Comparison of ENCODE assay signal across 10 cellular contexts in genomic region chr7:55524558-55525310, GRCh38. TPM values are rescaled to one million over a fixed set of nuclear protein-coding genes. Genes with fewer than 3 reads are reported as not detected.
A peak's percentile ranks its signal among the peaks of the same experiment; 100 is the strongest.
DNase-seq lines count a peak whose midpoint lies in the region; ATAC-seq and TF ChIP-seq lines count a peak whose summit lies in the region.
"Had no signal": no experiment of that assay in that cellular context is flagged by ENCODE, and none has a peak within 500 bp of the region (broad histone marks: within the 10 kb centered on the region; RNA-seq: fewer than 3 reads in every experiment).

No MANE protein-coding gene starts in this region.

- no peaks in the 10 kb centered on the region for H3K27me3 Mint-ChIP-seq in activated naive CD4-positive, alpha-beta T cell treated with anti-CD3 and anti-CD28 coated beads for 36 hours (ENCODE audit: low read depth)
- no peaks in the 10 kb centered on the region for H3K27me3 Mint-ChIP-seq in activated naive CD4-positive, alpha-beta T cell treated with anti-CD3 and anti-CD28 coated beads, Interleukin-2, amount 10 ng/mL, durations not matched to agents 7 days and 5 days
- no peaks in the 10 kb centered on the region for H3K27me3 Mint-ChIP-seq in T-cell
- H3K27me3 Mint-ChIP-seq: activated CD8-positive, alpha-beta memory T cell treated with anti-CD3 and anti-CD28 coated beads, Interleukin-2, amount 10 ng/mL, durations not matched to agents 7 days and 5 days had no signal

- H3K36me3 ChIP-seq in Panc1 (ENCODE audit: control insufficient read depth, insufficient read depth, low read length) (no peaks in the 10 kb centered on the region), stomach (peaks cover 0 to 12% (median 8%) of the 10 kb centered on the region in 4 donors)

- H3K27me3 ChIP-seq in Panc1 (ENCODE audit: control insufficient read depth, insufficient read depth, low read length) (no peaks in the 10 kb centered on the region), foreskin keratinocyte (no peaks in the 10 kb centered on the region), stomach (no peaks in the 10 kb centered on the region)

- peaks cover 55% of the 10 kb centered on the region for H3K4me1 Mint-ChIP-seq in activated naive CD4-positive, alpha-beta T cell treated with anti-CD3 and anti-CD28 coated beads for 36 hours (ENCODE audit: low read depth)
- peaks cover 30% of the 10 kb centered on the region for H3K4me1 Mint-ChIP-seq in activated naive CD4-positive, alpha-beta T cell treated with anti-CD3 and anti-CD28 coated beads, Interleukin-2, amount 10 ng/mL, durations not matched to agents 7 days and 5 days
- peaks cover 44 to 74% (median 60%) of the 10 kb centered on the region in 3 donors for H3K4me1 Mint-ChIP-seq in T-cell

- H3K36me3 Mint-ChIP-seq in activated naive CD4-positive, alpha-beta T cell treated with anti-CD3 and anti-CD28 coated beads for 36 hours (ENCODE audit: low read depth): peaks cover 20% of the 10 kb centered on the region
- peaks cover 12% of the 10 kb centered on the region for H3K36me3 Mint-ChIP-seq in activated naive CD4-positive, alpha-beta T cell treated with anti-CD3 and anti-CD28 coated beads, Interleukin-2, amount 10 ng/mL, durations not matched to agents 7 days and 5 days
- H3K36me3 Mint-ChIP-seq in T-cell: peaks cover 8% of the 10 kb centered on the region

- TF ChIP-seq EP300 in stomach (IDR thresholded peaks at IDR 0.05): no peak

- BruUV-seq in Panc1 (replicated peaks; lab: Mats Ljungman, UMichigan): no TSS peak

- H3K27ac ChIP-seq in Panc1 (ENCODE audit: low read length) (0 out of 2 replicates have a peak overlapping the region, but pooled peaks have one; percentile 7), foreskin keratinocyte (no peak overlapping the region), stomach (no peak overlapping the region)

- no peak for DNase-seq in activated naive CD4-positive, alpha-beta T cell treated with anti-CD3 and anti-CD28 coated beads for 36 hours
- no peak for DNase-seq in activated naive CD4-positive, alpha-beta T cell treated with anti-CD3 and anti-CD28 coated beads, Interleukin-2, amount 10 ng/mL, durations not matched to agents 7 days and 5 days
- no peak for DNase-seq in Panc1 (ENCODE audit: low read depth, low spot score)
- DNase-seq in foreskin keratinocyte: no peak
- DNase-seq in stomach: peak; percentile 24
- no peak for DNase-seq in GM03348 (ENCODE audit: low spot score)
- DNase-seq in SW480 (ENCODE audit: low spot score): no peak
- no peak for DNase-seq in T-cell
- DNase-seq: ACHN; activated CD8-positive, alpha-beta memory T cell treated with anti-CD3 and anti-CD28 coated beads, Interleukin-2, amount 10 ng/mL, durations not matched to agents 7 days and 5 days had no signal

- no peaks in the 10 kb centered on the region for H3K9me3 Mint-ChIP-seq in activated naive CD4-positive, alpha-beta T cell treated with anti-CD3 and anti-CD28 coated beads for 36 hours
- no peaks in the 10 kb centered on the region for H3K9me3 Mint-ChIP-seq in activated naive CD4-positive, alpha-beta T cell treated with anti-CD3 and anti-CD28 coated beads, Interleukin-2, amount 10 ng/mL, durations not matched to agents 7 days and 5 days
- H3K9me3 Mint-ChIP-seq in T-cell: no peaks in the 10 kb centered on the region

- POLR2A ChIA-PET in Panc1 (lab: Charles Lee): no interaction called here
- POLR2A ChIA-PET in T-cell (lab: Charles Lee): no interaction called here

- CTCF ChIA-PET in activated naive CD4-positive, alpha-beta T cell treated with anti-CD3 and anti-CD28 coated beads for 36 hours (lab: Charles Lee): interaction anchor here (0.6 to 2.4 kb wide), 7 partner anchors 9 to 576 kb away, joined by 3 to 11 read pairs (median 4); no protein-coding TSS in a partner anchor
- CTCF ChIA-PET in activated naive CD4-positive, alpha-beta T cell treated with anti-CD3 and anti-CD28 coated beads, Interleukin-2, amount 10 ng/mL, durations not matched to agents 7 days and 5 days (lab: Charles Lee): interaction anchor here (1.1 to 1.5 kb wide), 3 partner anchors 8 to 550 kb away, joined by 3 to 5 read pairs (median 5); no protein-coding TSS in a partner anchor
- CTCF ChIA-PET in Panc1 (lab: Charles Lee): no interaction called here
- CTCF ChIA-PET in T-cell (lab: Charles Lee): interaction anchor here in 1 of 2 donors (1.1 kb wide), 1 partner anchor 9 kb away, joined by 3 read pairs; no protein-coding TSS in a partner anchor

- H3K9me3 ChIP-seq in Panc1 (ENCODE audit: control insufficient read depth, insufficient read depth, low read depth, low read length) (no peaks in the 10 kb centered on the region), stomach (no peaks in the 10 kb centered on the region)

- peak overlapping the region; percentile 40 for H3K27ac Mint-ChIP-seq in activated naive CD4-positive, alpha-beta T cell treated with anti-CD3 and anti-CD28 coated beads for 36 hours
- H3K27ac Mint-ChIP-seq in activated naive CD4-positive, alpha-beta T cell treated with anti-CD3 and anti-CD28 coated beads, Interleukin-2, amount 10 ng/mL, durations not matched to agents 7 days and 5 days: no peak overlapping the region
- peak overlapping the region in 1 of 2 donors; percentile 17 for H3K27ac Mint-ChIP-seq in T-cell
- H3K27ac Mint-ChIP-seq: activated CD8-positive, alpha-beta memory T cell treated with anti-CD3 and anti-CD28 coated beads, Interleukin-2, amount 10 ng/mL, durations not matched to agents 7 days and 5 days had no signal

- H3K4me3 ChIP-seq in Panc1 (ENCODE audit: low read depth in 2 of 2, low read length in 2 of 2): no peak overlapping the region
- H3K4me3 ChIP-seq in stomach: no peak overlapping the region

- in situ Hi-C loops in Panc1 (cut with HindIII; ENCODE audit: low pct_unique_long_range_greater_than_20kb, low sequenced_read_pairs): no loop called here

- no peak for ATAC-seq in Panc1
- no peak for ATAC-seq in foreskin keratinocyte
- ATAC-seq in T-cell (replicated peaks in 1 of 4): no peak
- ATAC-seq: activated CD8-positive, alpha-beta memory T cell treated with anti-CD3 and anti-CD28 coated beads, Interleukin-2, amount 10 ng/mL, durations not matched to agents 7 days and 5 days had no signal

- H3K4me1 ChIP-seq in Panc1 (ENCODE audit: control insufficient read depth, insufficient read depth, low read length) (no peaks in the 10 kb centered on the region), foreskin keratinocyte (peaks cover 17% of the 10 kb centered on the region), stomach (peaks cover 0 to 32% (median 17%) of the 10 kb centered on the region in 4 donors)

- intact Hi-C loops in activated naive CD4-positive, alpha-beta T cell treated with anti-CD3 and anti-CD28 coated beads for 36 hours (cut with micrococcal nuclease): no loop called here
- intact Hi-C loops in Panc1 (cut with micrococcal nuclease; ENCODE audit: unreplicated experiment): no loop called here
- intact Hi-C loops in stomach (cut with DNase I; ENCODE audit: low total_unique reads): no loop called here

- TF ChIP-seq POLR2A in stomach (IDR thresholded peaks at IDR 0.05): no peak

- no peak overlapping the region for H3K4me3 Mint-ChIP-seq in activated naive CD4-positive, alpha-beta T cell treated with anti-CD3 and anti-CD28 coated beads for 36 hours
- H3K4me3 Mint-ChIP-seq in activated naive CD4-positive, alpha-beta T cell treated with anti-CD3 and anti-CD28 coated beads, Interleukin-2, amount 10 ng/mL, durations not matched to agents 7 days and 5 days: no peak overlapping the region
- no peak overlapping the region for H3K4me3 Mint-ChIP-seq in T-cell
- H3K4me3 Mint-ChIP-seq: activated CD8-positive, alpha-beta memory T cell treated with anti-CD3 and anti-CD28 coated beads, Interleukin-2, amount 10 ng/mL, durations not matched to agents 7 days and 5 days had no signal

- WGBS in stomach, 5 donors: 87 to 91% (median 90%) methylated on average over 21 of the region's 21 CpGs

- TF ChIP-seq CTCF in Panc1 (IDR thresholded peaks at IDR 0.05) (no peak), foreskin keratinocyte (conservative IDR thresholded peaks at IDR 0.05) (peak; percentile 38), stomach (IDR thresholded peaks at IDR 0.05) (no peak)

RNA-seq across cellular contexts. Expression of gene VOPP1, which starts 47.6 kb away (rescaled TPM):
- 100 to 1,000 TPM; 100 to 102 TPM for total RNA-seq in activated naive CD4-positive, alpha-beta T cell treated with anti-CD3 and anti-CD28 coated beads for 36 hours
- total RNA-seq in Panc1 (2021; ENCODE audit: unreplicated experiment) (131 TPM), foreskin keratinocyte (88.1 and 94.1 TPM in 2 replicates), stomach (100 to 1,000 TPM in 1 of 5 donors, 10 to 100 TPM in 4; 19.6 to 117 (median 79.7) TPM), T-cell (100 to 1,000 TPM in 1 of 5 donors, 10 to 100 TPM in 4; 84.0 to 106 (median 94.8) TPM)
- polyA plus RNA-seq in Panc1 (2012; ENCODE audit: insufficient read length): 84.5 TPM
- polyA plus RNA-seq in foreskin keratinocyte (53.3 and 64.8 TPM in 2 replicates), stomach (10 to 100 TPM; 14.0 to 27.3 (median 26.0) TPM)
